1 cellular context compared by ENCODE assay signal in genomic region chr20:61480158-61480825, GRCh38.
TF ChIP-seq lines count a peak whose summit lies in the region.

No MANE protein-coding gene starts in this region.

TF ChIP-seq in GM23338, 12 proteins besides CTCF, POLR2A, EP300 and RAD21 (continued from another document):
- TF ChIP-seq ZNF462 (CRISPR knock-in tag; IDR thresholded peaks at IDR 0.05) (no peak), ZNF114 (CRISPR knock-in tag; IDR thresholded peaks at IDR 0.05) (no peak), STAT1 (IDR thresholded peaks at IDR 0.05; ENCODE audit: unreplicated experiment) (no peak), ETS1 (IDR thresholded peaks at IDR 0.05) (no peak), REST (IDR thresholded peaks at IDR 0.05; ENCODE audit: unreplicated experiment) (no peak)
